In the genomic region with DNA sequence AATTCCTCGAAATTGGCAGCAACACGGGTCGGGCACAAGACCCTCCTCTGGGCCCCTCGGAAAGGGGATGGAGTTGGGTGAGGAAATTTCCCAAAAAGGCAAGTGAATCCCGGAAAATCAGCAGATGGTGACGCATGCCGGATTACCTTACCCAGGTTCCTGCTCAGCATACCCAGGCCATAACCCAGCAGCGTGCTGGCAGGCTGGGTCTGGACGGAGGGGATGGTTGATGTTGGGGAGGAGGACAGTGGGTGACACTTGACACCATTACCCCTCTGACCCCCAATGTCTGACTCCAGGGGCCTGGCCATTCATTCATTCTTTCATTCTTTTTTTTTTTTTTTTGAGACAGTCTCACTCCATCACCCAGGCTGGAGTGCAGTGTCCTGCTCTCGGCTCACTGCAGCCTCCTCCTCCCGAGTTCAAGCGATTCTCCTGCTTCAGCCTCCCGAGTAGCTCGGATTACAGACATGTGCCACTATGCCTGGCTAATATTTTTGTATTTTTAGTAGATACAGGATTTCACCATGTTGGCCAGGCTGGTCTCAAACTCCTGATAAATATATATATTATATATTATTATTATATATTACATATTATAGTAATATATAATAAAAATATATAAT, we compare ENCODE assay signal across 1 cellular context.
TF ChIP-seq lines count a peak whose summit lies in the region.

No MANE protein-coding gene starts in this region.

TF ChIP-seq in HepG2, 621 proteins besides CTCF, POLR2A, EP300 and RAD21 (continued from another document and continues in another):
- TF ChIP-seq, protein P1, sequence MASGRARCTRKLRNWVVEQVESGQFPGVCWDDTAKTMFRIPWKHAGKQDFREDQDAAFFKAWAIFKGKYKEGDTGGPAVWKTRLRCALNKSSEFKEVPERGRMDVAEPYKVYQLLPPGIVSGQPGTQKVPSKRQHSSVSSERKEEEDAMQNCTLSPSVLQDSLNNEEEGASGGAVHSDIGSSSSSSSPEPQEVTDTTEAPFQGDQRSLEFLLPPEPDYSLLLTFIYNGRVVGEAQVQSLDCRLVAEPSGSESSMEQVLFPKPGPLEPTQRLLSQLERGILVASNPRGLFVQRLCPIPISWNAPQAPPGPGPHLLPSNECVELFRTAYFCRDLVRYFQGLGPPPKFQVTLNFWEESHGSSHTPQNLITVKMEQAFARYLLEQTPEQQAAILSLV (CRISPR knock-in tag; IDR thresholded peaks at IDR 0.05; ENCODE audit: borderline replicate concordance), result no peak
- TF ChIP-seq, protein P2, sequence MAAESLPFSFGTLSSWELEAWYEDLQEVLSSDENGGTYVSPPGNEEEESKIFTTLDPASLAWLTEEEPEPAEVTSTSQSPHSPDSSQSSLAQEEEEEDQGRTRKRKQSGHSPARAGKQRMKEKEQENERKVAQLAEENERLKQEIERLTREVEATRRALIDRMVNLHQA (CRISPR knock-in tag; IDR thresholded peaks at IDR 0.05), result no peak
- TF ChIP-seq SYNCRIP (IDR thresholded peaks at IDR 0.05; ENCODE audit: insufficient read depth, low read depth, low read length) (no peak), PAX8 (CRISPR knock-in tag; IDR thresholded peaks at IDR 0.05; ENCODE audit: borderline replicate concordance) (0 out of 2 replicates have a peak, but pooled peaks have one; percentile 33), MYNN (CRISPR knock-in tag; IDR thresholded peaks at IDR 0.05; ENCODE audit: low read depth) (no peak), FOXA1 (IDR thresholded peaks at IDR 0.05) (no peak), FOXA1 (CRISPR knock-in tag; IDR thresholded peaks at IDR 0.05) (no peak), ZNF138 (CRISPR knock-in tag; IDR thresholded peaks at IDR 0.05; ENCODE audit: low read depth) (no peak), HMG20A (CRISPR knock-in tag; IDR thresholded peaks at IDR 0.05; ENCODE audit: borderline replicate concordance) (no peak), ZSCAN29 (CRISPR knock-in tag; conservative IDR thresholded peaks at IDR 0.05) (no peak), ZNF792 (CRISPR knock-in tag; IDR thresholded peaks at IDR 0.05) (no peak), GZF1 (CRISPR knock-in tag; IDR thresholded peaks at IDR 0.05) (no peak), TEAD2 (CRISPR knock-in tag; IDR thresholded peaks at IDR 0.05) (no peak), HOXA5 (CRISPR knock-in tag; IDR thresholded peaks at IDR 0.05) (no peak), KLF15 (CRISPR knock-in tag; IDR thresholded peaks at IDR 0.05; ENCODE audit: borderline replicate concordance) (no peak), ZNF670 (CRISPR knock-in tag; IDR thresholded peaks at IDR 0.05; ENCODE audit: borderline replicate concordance) (no peak), SNRNP70 (IDR thresholded peaks at IDR 0.05; ENCODE audit: low read depth, low read length) (no peak), ZBTB20 (CRISPR knock-in tag; IDR thresholded peaks at IDR 0.05; ENCODE audit: borderline replicate concordance, low read depth) (no peak), ZNF644 (CRISPR knock-in tag; IDR thresholded peaks at IDR 0.05; ENCODE audit: low read depth) (no peak), ZNF20 (CRISPR knock-in tag; IDR thresholded peaks at IDR 0.05) (0 out of 2 replicates have a peak, but pooled peaks have one; percentile 5), ZFP41 (CRISPR knock-in tag; IDR thresholded peaks at IDR 0.05; ENCODE audit: borderline replicate concordance) (0 out of 2 replicates have a peak, but pooled peaks have one; percentile 2), REPIN1 (CRISPR knock-in tag; IDR thresholded peaks at IDR 0.05; ENCODE audit: borderline replicate concordance, low read depth) (no peak), ZNF775 (CRISPR knock-in tag; IDR thresholded peaks at IDR 0.05; ENCODE audit: borderline replicate concordance) (0 out of 2 replicates have a peak, but pooled peaks have one; percentile 0), ZNF556 (CRISPR knock-in tag; IDR thresholded peaks at IDR 0.05; ENCODE audit: borderline replicate concordance) (no peak), SATB2 (CRISPR knock-in tag; IDR thresholded peaks at IDR 0.05) (no peak), ZNF230 (CRISPR knock-in tag; IDR thresholded peaks at IDR 0.05) (no peak), TRIM24 (CRISPR knock-in tag; IDR thresholded peaks at IDR 0.05) (no peak), ZFP82 (CRISPR knock-in tag; IDR thresholded peaks at IDR 0.05; ENCODE audit: borderline replicate concordance) (no peak), ZNF207 (IDR thresholded peaks at IDR 0.05; ENCODE audit: borderline replicate concordance) (no peak), YEATS2 (CRISPR knock-in tag; IDR thresholded peaks at IDR 0.05; ENCODE audit: borderline replicate concordance) (no peak), NCOA5 (CRISPR knock-in tag; IDR thresholded peaks at IDR 0.05) (no peak), ZNF883 (CRISPR knock-in tag; IDR thresholded peaks at IDR 0.05; ENCODE audit: not compliant biosample characterization) (no peak), KLF13 (CRISPR knock-in tag; IDR thresholded peaks at IDR 0.05) (no peak)
- TF ChIP-seq, protein P3, sequence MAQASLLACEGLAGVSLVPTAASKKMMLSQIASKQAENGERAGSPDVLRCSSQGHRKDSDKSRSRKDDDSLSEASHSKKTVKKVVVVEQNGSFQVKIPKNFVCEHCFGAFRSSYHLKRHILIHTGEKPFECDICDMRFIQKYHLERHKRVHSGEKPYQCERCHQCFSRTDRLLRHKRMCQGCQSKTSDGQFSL (CRISPR knock-in tag; IDR thresholded peaks at IDR 0.05), result no peak
- TF ChIP-seq, protein P4, sequence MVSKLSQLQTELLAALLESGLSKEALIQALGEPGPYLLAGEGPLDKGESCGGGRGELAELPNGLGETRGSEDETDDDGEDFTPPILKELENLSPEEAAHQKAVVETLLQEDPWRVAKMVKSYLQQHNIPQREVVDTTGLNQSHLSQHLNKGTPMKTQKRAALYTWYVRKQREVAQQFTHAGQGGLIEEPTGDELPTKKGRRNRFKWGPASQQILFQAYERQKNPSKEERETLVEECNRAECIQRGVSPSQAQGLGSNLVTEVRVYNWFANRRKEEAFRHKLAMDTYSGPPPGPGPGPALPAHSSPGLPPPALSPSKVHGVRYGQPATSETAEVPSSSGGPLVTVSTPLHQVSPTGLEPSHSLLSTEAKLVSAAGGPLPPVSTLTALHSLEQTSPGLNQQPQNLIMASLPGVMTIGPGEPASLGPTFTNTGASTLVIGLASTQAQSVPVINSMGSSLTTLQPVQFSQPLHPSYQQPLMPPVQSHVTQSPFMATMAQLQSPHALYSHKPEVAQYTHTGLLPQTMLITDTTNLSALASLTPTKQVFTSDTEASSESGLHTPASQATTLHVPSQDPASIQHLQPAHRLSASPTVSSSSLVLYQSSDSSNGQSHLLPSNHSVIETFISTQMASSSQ (IDR thresholded peaks at IDR 0.05; ENCODE audit: low read depth), result no peak
- TF ChIP-seq, protein P4 (CRISPR knock-in tag; IDR thresholded peaks at IDR 0.05; ENCODE audit: borderline replicate concordance), result no peak
- TF ChIP-seq, protein P5, sequence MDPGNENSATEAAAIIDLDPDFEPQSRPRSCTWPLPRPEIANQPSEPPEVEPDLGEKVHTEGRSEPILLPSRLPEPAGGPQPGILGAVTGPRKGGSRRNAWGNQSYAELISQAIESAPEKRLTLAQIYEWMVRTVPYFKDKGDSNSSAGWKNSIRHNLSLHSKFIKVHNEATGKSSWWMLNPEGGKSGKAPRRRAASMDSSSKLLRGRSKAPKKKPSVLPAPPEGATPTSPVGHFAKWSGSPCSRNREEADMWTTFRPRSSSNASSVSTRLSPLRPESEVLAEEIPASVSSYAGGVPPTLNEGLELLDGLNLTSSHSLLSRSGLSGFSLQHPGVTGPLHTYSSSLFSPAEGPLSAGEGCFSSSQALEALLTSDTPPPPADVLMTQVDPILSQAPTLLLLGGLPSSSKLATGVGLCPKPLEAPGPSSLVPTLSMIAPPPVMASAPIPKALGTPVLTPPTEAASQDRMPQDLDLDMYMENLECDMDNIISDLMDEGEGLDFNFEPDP (CRISPR knock-in tag; conservative IDR thresholded peaks at IDR 0.05), result no peak
- TF ChIP-seq, protein P6, sequence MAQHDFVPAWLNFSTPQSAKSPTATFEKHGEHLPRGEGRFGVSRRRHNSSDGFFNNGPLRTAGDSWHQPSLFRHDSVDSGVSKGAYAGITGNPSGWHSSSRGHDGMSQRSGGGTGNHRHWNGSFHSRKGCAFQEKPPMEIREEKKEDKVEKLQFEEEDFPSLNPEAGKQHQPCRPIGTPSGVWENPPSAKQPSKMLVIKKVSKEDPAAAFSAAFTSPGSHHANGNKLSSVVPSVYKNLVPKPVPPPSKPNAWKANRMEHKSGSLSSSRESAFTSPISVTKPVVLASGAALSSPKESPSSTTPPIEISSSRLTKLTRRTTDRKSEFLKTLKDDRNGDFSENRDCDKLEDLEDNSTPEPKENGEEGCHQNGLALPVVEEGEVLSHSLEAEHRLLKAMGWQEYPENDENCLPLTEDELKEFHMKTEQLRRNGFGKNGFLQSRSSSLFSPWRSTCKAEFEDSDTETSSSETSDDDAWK (CRISPR knock-in tag; IDR thresholded peaks at IDR 0.05), result no peak
- TF ChIP-seq, protein P7, sequence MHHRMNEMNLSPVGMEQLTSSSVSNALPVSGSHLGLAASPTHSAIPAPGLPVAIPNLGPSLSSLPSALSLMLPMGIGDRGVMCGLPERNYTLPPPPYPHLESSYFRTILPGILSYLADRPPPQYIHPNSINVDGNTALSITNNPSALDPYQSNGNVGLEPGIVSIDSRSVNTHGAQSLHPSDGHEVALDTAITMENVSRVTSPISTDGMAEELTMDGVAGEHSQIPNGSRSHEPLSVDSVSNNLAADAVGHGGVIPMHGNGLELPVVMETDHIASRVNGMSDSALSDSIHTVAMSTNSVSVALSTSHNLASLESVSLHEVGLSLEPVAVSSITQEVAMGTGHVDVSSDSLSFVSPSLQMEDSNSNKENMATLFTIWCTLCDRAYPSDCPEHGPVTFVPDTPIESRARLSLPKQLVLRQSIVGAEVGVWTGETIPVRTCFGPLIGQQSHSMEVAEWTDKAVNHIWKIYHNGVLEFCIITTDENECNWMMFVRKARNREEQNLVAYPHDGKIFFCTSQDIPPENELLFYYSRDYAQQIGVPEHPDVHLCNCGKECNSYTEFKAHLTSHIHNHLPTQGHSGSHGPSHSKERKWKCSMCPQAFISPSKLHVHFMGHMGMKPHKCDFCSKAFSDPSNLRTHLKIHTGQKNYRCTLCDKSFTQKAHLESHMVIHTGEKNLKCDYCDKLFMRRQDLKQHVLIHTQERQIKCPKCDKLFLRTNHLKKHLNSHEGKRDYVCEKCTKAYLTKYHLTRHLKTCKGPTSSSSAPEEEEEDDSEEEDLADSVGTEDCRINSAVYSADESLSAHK (CRISPR knock-in tag; IDR thresholded peaks at IDR 0.05; ENCODE audit: borderline replicate concordance), result 0 out of 2 replicates have a peak, but pooled peaks have one; percentile 57
- TF ChIP-seq, protein P8, sequence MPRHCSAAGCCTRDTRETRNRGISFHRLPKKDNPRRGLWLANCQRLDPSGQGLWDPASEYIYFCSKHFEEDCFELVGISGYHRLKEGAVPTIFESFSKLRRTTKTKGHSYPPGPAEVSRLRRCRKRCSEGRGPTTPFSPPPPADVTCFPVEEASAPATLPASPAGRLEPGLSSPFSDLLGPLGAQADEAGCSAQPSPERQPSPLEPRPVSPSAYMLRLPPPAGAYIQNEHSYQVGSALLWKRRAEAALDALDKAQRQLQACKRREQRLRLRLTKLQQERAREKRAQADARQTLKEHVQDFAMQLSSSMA (CRISPR knock-in tag; IDR thresholded peaks at IDR 0.05), result no peak
- TF ChIP-seq, protein P9, sequence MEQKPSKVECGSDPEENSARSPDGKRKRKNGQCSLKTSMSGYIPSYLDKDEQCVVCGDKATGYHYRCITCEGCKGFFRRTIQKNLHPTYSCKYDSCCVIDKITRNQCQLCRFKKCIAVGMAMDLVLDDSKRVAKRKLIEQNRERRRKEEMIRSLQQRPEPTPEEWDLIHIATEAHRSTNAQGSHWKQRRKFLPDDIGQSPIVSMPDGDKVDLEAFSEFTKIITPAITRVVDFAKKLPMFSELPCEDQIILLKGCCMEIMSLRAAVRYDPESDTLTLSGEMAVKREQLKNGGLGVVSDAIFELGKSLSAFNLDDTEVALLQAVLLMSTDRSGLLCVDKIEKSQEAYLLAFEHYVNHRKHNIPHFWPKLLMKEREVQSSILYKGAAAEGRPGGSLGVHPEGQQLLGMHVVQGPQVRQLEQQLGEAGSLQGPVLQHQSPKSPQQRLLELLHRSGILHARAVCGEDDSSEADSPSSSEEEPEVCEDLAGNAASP (CRISPR knock-in tag; IDR thresholded peaks at IDR 0.05; ENCODE audit: borderline replicate concordance), result no peak
- TF ChIP-seq, protein P10, sequence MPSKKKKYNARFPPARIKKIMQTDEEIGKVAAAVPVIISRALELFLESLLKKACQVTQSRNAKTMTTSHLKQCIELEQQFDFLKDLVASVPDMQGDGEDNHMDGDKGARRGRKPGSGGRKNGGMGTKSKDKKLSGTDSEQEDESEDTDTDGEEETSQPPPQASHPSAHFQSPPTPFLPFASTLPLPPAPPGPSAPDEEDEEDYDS (CRISPR knock-in tag; IDR thresholded peaks at IDR 0.05), result no peak
- TF ChIP-seq, protein P11, sequence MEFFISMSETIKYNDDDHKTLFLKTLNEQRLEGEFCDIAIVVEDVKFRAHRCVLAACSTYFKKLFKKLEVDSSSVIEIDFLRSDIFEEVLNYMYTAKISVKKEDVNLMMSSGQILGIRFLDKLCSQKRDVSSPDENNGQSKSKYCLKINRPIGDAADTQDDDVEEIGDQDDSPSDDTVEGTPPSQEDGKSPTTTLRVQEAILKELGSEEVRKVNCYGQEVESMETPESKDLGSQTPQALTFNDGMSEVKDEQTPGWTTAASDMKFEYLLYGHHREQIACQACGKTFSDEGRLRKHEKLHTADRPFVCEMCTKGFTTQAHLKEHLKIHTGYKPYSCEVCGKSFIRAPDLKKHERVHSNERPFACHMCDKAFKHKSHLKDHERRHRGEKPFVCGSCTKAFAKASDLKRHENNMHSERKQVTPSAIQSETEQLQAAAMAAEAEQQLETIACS (CRISPR knock-in tag; IDR thresholded peaks at IDR 0.05), result no peak
- TF ChIP-seq, protein P12, sequence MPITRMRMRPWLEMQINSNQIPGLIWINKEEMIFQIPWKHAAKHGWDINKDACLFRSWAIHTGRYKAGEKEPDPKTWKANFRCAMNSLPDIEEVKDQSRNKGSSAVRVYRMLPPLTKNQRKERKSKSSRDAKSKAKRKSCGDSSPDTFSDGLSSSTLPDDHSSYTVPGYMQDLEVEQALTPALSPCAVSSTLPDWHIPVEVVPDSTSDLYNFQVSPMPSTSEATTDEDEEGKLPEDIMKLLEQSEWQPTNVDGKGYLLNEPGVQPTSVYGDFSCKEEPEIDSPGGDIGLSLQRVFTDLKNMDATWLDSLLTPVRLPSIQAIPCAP (CRISPR knock-in tag; IDR thresholded peaks at IDR 0.05; ENCODE audit: low read depth), result no peak
- TF ChIP-seq, protein P13, sequence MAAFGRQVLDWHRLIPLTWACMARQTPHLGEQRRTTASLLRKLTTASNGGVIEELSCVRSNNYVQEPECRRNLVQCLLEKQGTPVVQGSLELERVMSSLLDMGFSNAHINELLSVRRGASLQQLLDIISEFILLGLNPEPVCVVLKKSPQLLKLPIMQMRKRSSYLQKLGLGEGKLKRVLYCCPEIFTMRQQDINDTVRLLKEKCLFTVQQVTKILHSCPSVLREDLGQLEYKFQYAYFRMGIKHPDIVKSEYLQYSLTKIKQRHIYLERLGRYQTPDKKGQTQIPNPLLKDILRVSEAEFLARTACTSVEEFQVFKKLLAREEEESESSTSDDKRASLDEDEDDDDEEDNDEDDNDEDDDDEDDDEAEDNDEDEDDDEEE (CRISPR knock-in tag; IDR thresholded peaks at IDR 0.05), result no peak
